15 cellular contexts compared by ENCODE assay signal in genomic region chr16:56771558-56772279, GRCh38. TPM values are rescaled to one million over a fixed set of nuclear protein-coding genes. Genes with fewer than 3 reads are reported as not detected.
DNase-seq lines count a peak whose midpoint lies in the region; ATAC-seq and TF ChIP-seq lines count a peak whose summit lies in the region.
"Had no signal": no experiment of that assay in that cellular context is flagged by ENCODE, and none has a peak within 500 bp of the region (broad histone marks: within the 10 kb centered on the region; RNA-seq: fewer than 3 reads in every experiment).

No MANE protein-coding gene starts in this region.

- H3K36me3 ChIP-seq in SJCRH30, result peaks cover 10% of the 10 kb centered on the region

- peak overlapping the region; percentile 24 for H3K4me3 ChIP-seq in SJCRH30
- H3K4me3 ChIP-seq: tibial nerve had no signal

- no peaks in the 10 kb centered on the region for H3K9me3 Mint-ChIP-seq in activated CD8-positive, alpha-beta memory T cell treated with anti-CD3 and anti-CD28 coated beads, Interleukin-2, amount 10 ng/mL, durations not matched to agents 7 days and 5 days (ENCODE audit: low read depth)
- no peaks in the 10 kb centered on the region for H3K9me3 Mint-ChIP-seq in effector memory CD8-positive, alpha-beta T cell
- H3K9me3 Mint-ChIP-seq in stimulated activated naive B cell treated with anti-CD40 and anti-IgM and Interleukin-4, amounts not matched to agents 10 μg/mL and 1 μg/mL and 100 μg/mL, for 72 hours, result no peaks in the 10 kb centered on the region

- peak overlapping the region; percentile 40 for H3K4me3 Mint-ChIP-seq in activated CD8-positive, alpha-beta memory T cell treated with anti-CD3 and anti-CD28 coated beads, Interleukin-2, amount 10 ng/mL, durations not matched to agents 7 days and 5 days
- no peak overlapping the region for H3K4me3 Mint-ChIP-seq in effector memory CD8-positive, alpha-beta T cell
- no peak overlapping the region for H3K4me3 Mint-ChIP-seq in stimulated activated naive B cell treated with anti-CD40 and anti-IgM and Interleukin-4, amounts not matched to agents 10 μg/mL and 1 μg/mL and 100 μg/mL, for 72 hours

- peaks cover 3% of the 10 kb centered on the region for H3K36me3 Mint-ChIP-seq in activated CD8-positive, alpha-beta memory T cell treated with anti-CD3 and anti-CD28 coated beads, Interleukin-2, amount 10 ng/mL, durations not matched to agents 7 days and 5 days
- H3K36me3 Mint-ChIP-seq in effector memory CD8-positive, alpha-beta T cell (ENCODE audit: insufficient read depth), result no peaks in the 10 kb centered on the region
- H3K36me3 Mint-ChIP-seq in stimulated activated naive B cell treated with anti-CD40 and anti-IgM and Interleukin-4, amounts not matched to agents 10 μg/mL and 1 μg/mL and 100 μg/mL, for 72 hours, result peaks cover 6 to 18% of the 10 kb centered on the region in 2 donors

- H3K27ac Mint-ChIP-seq in activated CD8-positive, alpha-beta memory T cell treated with anti-CD3 and anti-CD28 coated beads, Interleukin-2, amount 10 ng/mL, durations not matched to agents 7 days and 5 days, result peak overlapping the region; percentile 67
- peak overlapping the region; percentile 46 to 63 for H3K27ac Mint-ChIP-seq in effector memory CD8-positive, alpha-beta T cell
- peak overlapping the region; percentile 31 for H3K27ac Mint-ChIP-seq in stimulated activated naive B cell treated with anti-CD40 and anti-IgM and Interleukin-4, amounts not matched to agents 10 μg/mL and 1 μg/mL and 100 μg/mL, for 72 hours

- DNase-seq in activated CD8-positive, alpha-beta memory T cell treated with anti-CD3 and anti-CD28 coated beads, Interleukin-2, amount 10 ng/mL, durations not matched to agents 7 days and 5 days, result no peak
- DNase-seq in activated CD8-positive, alpha-beta memory T cell treated with anti-CD3 and anti-CD28 coated beads, Interleukin-2, amount 50 U/mL, for 48 hours, result no peak
- DNase-seq in SJCRH30, result peak; percentile 82 to 88
- no peak for DNase-seq in effector memory CD8-positive, alpha-beta T cell
- no peak for DNase-seq in stimulated activated naive B cell treated with anti-CD40 and anti-IgM and Interleukin-4, amounts not matched to agents 10 μg/mL and 1 μg/mL and 100 μg/mL, for 72 hours
- no peak for DNase-seq in HEK293T (ENCODE audit: extremely low spot score)
- no peak for DNase-seq in stimulated activated CD8-positive, alpha-beta memory T cell treated with anti-CD3 and anti-CD28 coated beads, Interleukin-4, amount 100 ng/mL, for 48 hours
- DNase-seq: activated CD4-positive, alpha-beta T cell treated with anti-CD3 and anti-CD28 coated beads, Interleukin-2, amount 50 U/mL, for 48 hours; cortex of kidney; foreskin keratinocyte; NCI-H1417 treated with DMSO at 0.1 percent for 48 hours; NCI-H446 treated with DMSO at 0.1 percent for 48 hours; SW 1271 had no signal

- H3K4me1 Mint-ChIP-seq in activated CD8-positive, alpha-beta memory T cell treated with anti-CD3 and anti-CD28 coated beads, Interleukin-2, amount 10 ng/mL, durations not matched to agents 7 days and 5 days, result peaks cover 29% of the 10 kb centered on the region
- H3K4me1 Mint-ChIP-seq in effector memory CD8-positive, alpha-beta T cell (ENCODE audit: low read depth in 2 of 2), result peaks cover 14 to 27% of the 10 kb centered on the region in 2 donors
- H3K4me1 Mint-ChIP-seq in stimulated activated naive B cell treated with anti-CD40 and anti-IgM and Interleukin-4, amounts not matched to agents 10 μg/mL and 1 μg/mL and 100 μg/mL, for 72 hours, result peaks cover 14 to 31% of the 10 kb centered on the region in 2 donors

- no peaks in the 10 kb centered on the region for H3K27me3 ChIP-seq in SJCRH30
- H3K27me3 ChIP-seq: foreskin keratinocyte, tibial nerve had no signal

- no peaks in the 10 kb centered on the region for H3K27me3 Mint-ChIP-seq in activated CD8-positive, alpha-beta memory T cell treated with anti-CD3 and anti-CD28 coated beads, Interleukin-2, amount 10 ng/mL, durations not matched to agents 7 days and 5 days
- H3K27me3 Mint-ChIP-seq in effector memory CD8-positive, alpha-beta T cell, result no peaks in the 10 kb centered on the region
- no peaks in the 10 kb centered on the region for H3K27me3 Mint-ChIP-seq in stimulated activated naive B cell treated with anti-CD40 and anti-IgM and Interleukin-4, amounts not matched to agents 10 μg/mL and 1 μg/mL and 100 μg/mL, for 72 hours

- CTCF ChIA-PET in activated CD8-positive, alpha-beta memory T cell treated with anti-CD3 and anti-CD28 coated beads, Interleukin-2, amount 10 ng/mL, durations not matched to agents 7 days and 5 days (lab: Charles Lee), result interaction anchor here (0.8 kb wide), 1 partner anchor 14 kb away, joined by 3 read pairs; no protein-coding TSS in a partner anchor
- CTCF ChIA-PET in HEK293T (lab: Yijun Ruan, JAX), result no interaction called here

- H3K27ac ChIP-seq in SJCRH30, result peak overlapping the region; percentile 72
- H3K27ac ChIP-seq: foreskin keratinocyte, tibial nerve had no signal

- POLR2A ChIA-PET in HEK293T (lab: Yijun Ruan, JAX), result no interaction called here

- ATAC-seq in activated CD8-positive, alpha-beta memory T cell treated with anti-CD3 and anti-CD28 coated beads, Interleukin-2, amount 10 ng/mL, durations not matched to agents 7 days and 5 days, result peak; percentile 53
- no peak for ATAC-seq in effector memory CD8-positive, alpha-beta T cell (replicated peaks)
- ATAC-seq in stimulated activated naive B cell treated with anti-CD40 and anti-IgM and Interleukin-4, amounts not matched to agents 10 μg/mL and 1 μg/mL and 100 μg/mL, for 72 hours (replicated peaks), result no peak
- no peak for ATAC-seq in HG03095 (IDR thresholded peaks at IDR 0.05; ENCODE audit: unreplicated experiment)
- ATAC-seq: foreskin keratinocyte had no signal

- peaks cover 19% of the 10 kb centered on the region for H3K4me1 ChIP-seq in SJCRH30

- H3K9me3 ChIP-seq in SJCRH30 (replicated peaks), result no peaks in the 10 kb centered on the region
- H3K9me3 ChIP-seq: tibial nerve had no signal

TF ChIP-seq in HEK293T, 16 proteins besides CTCF, POLR2A, EP300 and RAD21:
- no peak for TF ChIP-seq SP1 (IDR thresholded peaks at IDR 0.05)
- TF ChIP-seq SUZ12 (IDR thresholded peaks at IDR 0.05), result no peak
- TF ChIP-seq HDGF (IDR thresholded peaks at IDR 0.05; ENCODE audit: borderline replicate concordance), result no peak
- no peak for TF ChIP-seq BHLHE40 (IDR thresholded peaks at IDR 0.05; ENCODE audit: borderline replicate concordance)
- TF ChIP-seq FOXA1 (IDR thresholded peaks at IDR 0.05), result no peak
- no peak for TF ChIP-seq L3MBTL2 (conservative IDR thresholded peaks at IDR 0.05)
- TF ChIP-seq NFRKB (IDR thresholded peaks at IDR 0.05), result no peak
- TF ChIP-seq ELF4 (IDR thresholded peaks at IDR 0.05), result no peak
- no peak for TF ChIP-seq FOXK2 (IDR thresholded peaks at IDR 0.05)
- no peak for TF ChIP-seq ZNF384 (IDR thresholded peaks at IDR 0.05)
- no peak for TF ChIP-seq LEF1 (IDR thresholded peaks at IDR 0.05; ENCODE audit: borderline replicate concordance)
- TF ChIP-seq TARDBP (IDR thresholded peaks at IDR 0.05), result no peak
- TF ChIP-seq FOXM1 (IDR thresholded peaks at IDR 0.05; ENCODE audit: borderline replicate concordance), result no peak

RNA-seq across cellular contexts. Expression of gene NUP93, which starts 41.8 kb away (rescaled TPM):
- 100 to 1,000 TPM; 126 to 129 TPM for total RNA-seq in activated CD8-positive, alpha-beta memory T cell treated with anti-CD3 and anti-CD28 coated beads, Interleukin-2, amount 10 ng/mL, durations not matched to agents 7 days and 5 days
- 194 and 201 TPM in 2 replicates for total RNA-seq in SJCRH30 (2014; rRNA removed; shearing (Covaris generic))

Comparison
In these comparisons a context has a peak if more than half of its experiments do, and no peak if none do; other contexts are left out.
1. DNase-seq: peak in SJCRH30 (2 of 2); none in activated CD8-positive, alpha-beta memory T cell treated with anti-CD3 and anti-CD28 coated beads, Interleukin-2, amount 10 ng/mL, durations not matched to agents 7 days and 5 days (single experiment), activated CD8-positive, alpha-beta memory T cell treated with anti-CD3 and anti-CD28 coated beads, Interleukin-2, amount 50 U/mL, for 48 hours (single experiment), effector memory CD8-positive, alpha-beta T cell (0 of 3), stimulated activated naive B cell treated with anti-CD40 and anti-IgM and Interleukin-4, amounts not matched to agents 10 μg/mL and 1 μg/mL and 100 μg/mL, for 72 hours (single experiment), HEK293T (single experiment) and stimulated activated CD8-positive, alpha-beta memory T cell treated with anti-CD3 and anti-CD28 coated beads, Interleukin-4, amount 100 ng/mL, for 48 hours (single experiment).
2. Peak in every context shown above with its lines, with median percentiles within 50 percentile points of each other: H3K27ac Mint-ChIP-seq.